Comparison of ENCODE assay signal across 25 cellular contexts in the genomic region with DNA sequence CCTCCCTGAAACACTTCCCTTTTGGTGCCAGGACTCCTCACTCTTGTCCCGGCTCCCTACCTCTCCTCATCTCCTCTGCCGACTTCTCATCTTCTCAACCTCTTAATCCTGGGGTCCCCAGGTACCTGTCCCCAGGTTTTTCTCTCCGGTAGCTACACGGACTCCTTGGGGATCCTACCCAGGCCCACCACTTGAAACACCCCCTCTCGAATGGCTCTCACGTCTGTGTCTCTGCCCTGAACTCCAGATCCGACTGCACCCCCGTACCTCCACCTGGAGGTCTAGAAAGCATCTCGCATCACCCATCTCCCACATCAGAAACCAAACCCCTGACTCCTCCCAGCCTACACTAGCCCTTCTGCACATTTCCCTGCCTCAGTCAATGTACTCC. TPM values are rescaled to one million over a fixed set of nuclear protein-coding genes. Genes with fewer than 3 reads are reported as not detected.
"Had no signal": no experiment of that assay in that cellular context is flagged by ENCODE, and none has a peak within 500 bp of the region (broad histone marks: within the 10 kb centered on the region; RNA-seq: fewer than 3 reads in every experiment).

No MANE protein-coding gene starts in this region.

- H3K9me3 Mint-ChIP-seq: activated B cell treated with CpG ODN at 0.5 μM for 24 hours; activated CD4-positive, alpha-beta memory T cell treated with anti-CD3 and anti-CD28 coated beads for 36 hours; activated CD4-positive, alpha-beta T cell treated with anti-CD3 and anti-CD28 coated beads, Interleukin-2, amount 10 ng/mL, durations not matched to agents 7 days and 5 days; activated naive CD4-positive, alpha-beta T cell treated with anti-CD3 and anti-CD28 coated beads for 36 hours; activated naive CD8-positive, alpha-beta T cell treated with anti-CD3 and anti-CD28 coated beads for 36 hours; activated T-cell treated with anti-CD3 and anti-CD28 coated beads, Interleukin-2, amount 50 U/mL, for 4 hours had no signal

- H3K4me1 Mint-ChIP-seq: activated B cell treated with CpG ODN at 0.5 μM for 24 hours had no signal

- ATAC-seq: activated T-cell treated with anti-CD3 and anti-CD28 coated beads, Interleukin-2, amount 50 U/mL, for 4 hours had no signal

- H3K36me3 Mint-ChIP-seq: activated CD4-positive, alpha-beta memory T cell treated with anti-CD3 and anti-CD28 coated beads for 36 hours; activated naive CD8-positive, alpha-beta T cell treated with anti-CD3 and anti-CD28 coated beads for 36 hours had no signal

- H3K4me3 Mint-ChIP-seq: activated B cell treated with CpG ODN at 0.5 μM for 24 hours; activated CD4-positive, alpha-beta memory T cell treated with anti-CD3 and anti-CD28 coated beads for 36 hours; activated CD4-positive, alpha-beta T cell treated with anti-CD3 and anti-CD28 coated beads, Interleukin-2, amount 10 ng/mL, durations not matched to agents 7 days and 5 days; activated naive CD4-positive, alpha-beta T cell treated with anti-CD3 and anti-CD28 coated beads for 36 hours; activated naive CD8-positive, alpha-beta T cell treated with anti-CD3 and anti-CD28 coated beads for 36 hours; activated T-cell treated with anti-CD3 and anti-CD28 coated beads, Interleukin-2, amount 50 U/mL, for 4 hours; T-helper 17 cell had no signal

- H3K27ac Mint-ChIP-seq: activated B cell treated with CpG ODN at 0.5 μM for 24 hours; activated CD4-positive, alpha-beta memory T cell treated with anti-CD3 and anti-CD28 coated beads for 36 hours; activated CD4-positive, alpha-beta T cell treated with anti-CD3 and anti-CD28 coated beads, Interleukin-2, amount 10 ng/mL, durations not matched to agents 7 days and 5 days; activated naive CD4-positive, alpha-beta T cell treated with anti-CD3 and anti-CD28 coated beads for 36 hours; activated naive CD8-positive, alpha-beta T cell treated with anti-CD3 and anti-CD28 coated beads for 36 hours; T-helper 17 cell had no signal

- DNase-seq: activated B cell treated with CpG ODN at 0.5 μM for 24 hours; activated CD4-positive, alpha-beta memory T cell treated with anti-CD3 and anti-CD28 coated beads for 36 hours; activated CD4-positive, alpha-beta T cell treated with anti-CD3 and anti-CD28 coated beads for 1 hour; activated CD4-positive, alpha-beta T cell treated with anti-CD3 and anti-CD28 coated beads, Interleukin-2, amount 10 ng/mL, durations not matched to agents 7 days and 5 days; activated CD8-positive, alpha-beta memory T cell treated with anti-CD3 and anti-CD28 coated beads for 24 hours; activated effector memory CD4-positive, alpha-beta T cell treated with anti-CD3 and anti-CD28 coated beads, Interleukin-2, amount 50 U/mL, for 16 hours; activated naive CD4-positive, alpha-beta T cell treated with anti-CD3 and anti-CD28 coated beads for 36 hours; activated naive CD8-positive, alpha-beta T cell treated with anti-CD3 and anti-CD28 coated beads for 36 hours; activated T-cell treated with anti-CD3 and anti-CD28 coated beads, Interleukin-2, amount 50 U/mL, for 4 hours; anterior cingulate cortex; caudate nucleus; MM.1S; NCI-H1105 treated with DMSO at 0.1 percent for 48 hours; NCI-H1436 treated with DMSO at 0.1 percent for 48 hours; NCI-H187; NCI-H2081; NCI-H510A treated with DMSO at 0.1 percent for 48 hours; NCI-H69; NK-92 treated with Interleukin-12 subunit alpha and Interleukin-12 subunit beta, amount 100 ng/mL, for 24 hours; SHP77; T-helper 17 cell; T-helper 9 cell had no signal

- H3K27me3 Mint-ChIP-seq: activated CD4-positive, alpha-beta memory T cell treated with anti-CD3 and anti-CD28 coated beads for 36 hours; activated naive CD8-positive, alpha-beta T cell treated with anti-CD3 and anti-CD28 coated beads for 36 hours had no signal

RNA-seq across cellular contexts. Expression of a gene that starts 4.8 kb away (rescaled TPM):
- total RNA-seq: activated B cell treated with CpG ODN at 0.5 μM for 24 hours; activated CD4-positive, alpha-beta memory T cell treated with anti-CD3 and anti-CD28 coated beads for 36 hours; activated CD4-positive, alpha-beta T cell treated with anti-CD3 and anti-CD28 coated beads, Interleukin-2, amount 10 ng/mL, durations not matched to agents 7 days and 5 days; activated naive CD4-positive, alpha-beta T cell treated with anti-CD3 and anti-CD28 coated beads for 36 hours; activated naive CD8-positive, alpha-beta T cell treated with anti-CD3 and anti-CD28 coated beads for 36 hours; activated T-cell treated with anti-CD3 and anti-CD28 coated beads, Interleukin-2, amount 50 U/mL, for 4 hours; adrenal gland; cerebellum; SJSA1; T-helper 17 cell had no signal
